In the genomic region with DNA sequence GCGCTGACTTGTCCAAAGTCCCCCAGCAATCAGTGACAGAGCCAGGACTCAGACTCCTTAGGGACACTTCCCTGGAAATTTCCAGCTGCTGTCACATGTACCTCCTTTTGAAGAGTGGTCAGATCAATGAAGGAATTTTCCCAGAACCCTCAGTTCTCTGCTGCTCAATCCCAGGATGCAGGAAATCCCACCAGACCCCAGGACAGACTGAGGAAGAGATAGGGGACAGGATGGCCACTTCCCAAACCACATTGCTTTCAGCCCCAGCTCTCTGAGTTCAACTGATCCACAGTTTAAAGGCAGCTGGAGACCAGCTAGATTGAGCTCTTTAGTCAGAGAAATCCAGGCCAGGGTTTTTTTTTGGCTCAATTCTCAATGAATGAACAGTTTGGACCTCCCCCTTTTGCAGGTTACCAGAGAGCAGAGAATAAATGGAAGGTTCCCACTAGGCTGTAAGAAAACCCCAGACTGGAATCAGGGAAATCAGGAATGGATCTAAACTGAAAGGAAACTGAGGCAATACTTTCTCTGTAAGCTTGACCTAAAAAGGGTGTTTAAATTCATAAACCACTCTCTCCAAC, we compare ENCODE assay signal across 9 cellular contexts. TPM values are rescaled to one million over a fixed set of nuclear protein-coding genes. Genes with fewer than 3 reads are reported as not detected.
DNase-seq lines count a peak whose midpoint lies in the region; ATAC-seq and TF ChIP-seq lines count a peak whose summit lies in the region.
"Had no signal": no experiment of that assay in that cellular context is flagged by ENCODE, and none has a peak within 500 bp of the region (broad histone marks: within the 10 kb centered on the region; RNA-seq: fewer than 3 reads in every experiment).

No MANE protein-coding gene starts in this region.

- CTCF ChIA-PET in PC-9 (lab: Charles Lee): no interaction called here

- BruUV-seq in PC-9 (replicated peaks; lab: Mats Ljungman, UMichigan): no TSS peak

- H3K79me2 ChIP-seq in PC-9 (ENCODE audit: low read depth) (no peaks in the 10 kb centered on the region), neural progenitor cell (ENCODE audit: low read depth) (no peaks in the 10 kb centered on the region)

- no peak overlapping the region for H3K4me3 Mint-ChIP-seq in neural progenitor cell

- no peak overlapping the region for H2AFZ ChIP-seq in PC-9
- H2AFZ ChIP-seq in neural progenitor cell (replicated peaks): peak overlapping the region; percentile 48

- peaks cover 19% of the 10 kb centered on the region for H3K27me3 Mint-ChIP-seq in neural progenitor cell (ENCODE audit: insufficient read depth, low read depth)

- H3K27me3 ChIP-seq in PC-9 (ENCODE audit: insufficient read depth, low read depth): no peaks in the 10 kb centered on the region
- H3K27me3 ChIP-seq in neural progenitor cell: peaks cover 49% of the 10 kb centered on the region
- no peaks in the 10 kb centered on the region for H3K27me3 ChIP-seq in vagina

- H3F3A ChIP-seq in PC-9 (ENCODE audit: insufficient read depth, low read depth): peaks cover 4% of the 10 kb centered on the region; the same call in 1 of the 2 replicates
- peaks cover 12% of the 10 kb centered on the region for H3F3A ChIP-seq in neural progenitor cell (ENCODE audit: low read depth)

- ATAC-seq in HG03159 (IDR thresholded peaks at IDR 0.05; ENCODE audit: unreplicated experiment): no peak

- no peaks in the 10 kb centered on the region for H4K20me1 ChIP-seq in PC-9 (ENCODE audit: insufficient read depth)
- H4K20me1 ChIP-seq in neural progenitor cell (ENCODE audit: low read depth): no peaks in the 10 kb centered on the region

- no peak overlapping the region for H3K4me3 ChIP-seq in PC-9
- no peak overlapping the region for H3K4me3 ChIP-seq in neural progenitor cell
- no peak overlapping the region for H3K4me3 ChIP-seq in vagina

- TF ChIP-seq CTCF in PC-9 (conservative IDR thresholded peaks at IDR 0.05) (no peak), neural progenitor cell (IDR thresholded peaks at IDR 0.05) (no peak), vagina (IDR thresholded peaks at IDR 0.05) (no peak)

- DNase-seq in DMS 273 (lab: John Stamatoyannopoulos, UW; ENCODE audit: unreplicated experiment) (peak; percentile 78), HT1080 (ENCODE audit: low read depth) (peak; percentile 44), PC-9 (peak; percentile 17 to 49), epidermal melanocyte (ENCODE audit: insufficient read length, low spot score) (peak; percentile 90), neural progenitor cell (ENCODE audit: low spot score) (peak; percentile 89), vagina (ENCODE audit: extremely low spot score in 2 of 2) (no peak), ureter (ENCODE audit: low spot score) (no peak)

- H3K36me3 ChIP-seq in PC-9 (ENCODE audit: low read depth) (no peaks in the 10 kb centered on the region), neural progenitor cell (no peaks in the 10 kb centered on the region), vagina (no peaks in the 10 kb centered on the region)

- no peak for TF ChIP-seq POLR2A in vagina (IDR thresholded peaks at IDR 0.05)

- intact Hi-C loops in PC-9 (cut with micrococcal nuclease; ENCODE audit: unreplicated experiment) (no loop called here), vagina (cut with DNase I) (no loop called here)

- H3K9ac ChIP-seq in neural progenitor cell: no peak overlapping the region

- H3K4me1 ChIP-seq in PC-9 (replicated peaks; ENCODE audit: insufficient read depth) (no peaks in the 10 kb centered on the region), neural progenitor cell (no peaks in the 10 kb centered on the region), vagina (peaks cover 18% of the 10 kb centered on the region)

- H3K36me3 Mint-ChIP-seq in neural progenitor cell: no peaks in the 10 kb centered on the region

- peaks cover 9% of the 10 kb centered on the region for H3K4me1 Mint-ChIP-seq in neural progenitor cell

- H3K4me2 ChIP-seq in PC-9 (no peak overlapping the region), neural progenitor cell (no peak overlapping the region)

- H3K27ac ChIP-seq in PC-9 (no peak overlapping the region), neural progenitor cell (no peak overlapping the region), vagina (no peak overlapping the region)
- H3K27ac ChIP-seq: HL-60 had no signal

- H3K9me2 ChIP-seq in PC-9 (ENCODE audit: insufficient read depth): no peaks in the 10 kb centered on the region

- H3K9me3 Mint-ChIP-seq in neural progenitor cell: peaks cover 5% of the 10 kb centered on the region

- POLR2A ChIA-PET in PC-9 (lab: Charles Lee; ENCODE audit: unreplicated experiment): interaction anchor here (0.6 kb wide), 3 partner anchors 29 to 260 kb away, joined by 3 to 10 read pairs (median 6); no protein-coding TSS in a partner anchor

- no peaks in the 10 kb centered on the region for H3K9me3 ChIP-seq in PC-9 (ENCODE audit: insufficient read depth, low read depth)
- no peaks in the 10 kb centered on the region for H3K9me3 ChIP-seq in neural progenitor cell (ENCODE audit: low read depth)
- H3K9me3 ChIP-seq in vagina: no peaks in the 10 kb centered on the region

- no peak overlapping the region for H3K27ac Mint-ChIP-seq in neural progenitor cell

RNA-seq across cellular contexts. Expression of gene CYP1A1, which starts 1.5 kb away (rescaled TPM):
- total RNA-seq in HT1080 (2014; rRNA removed; shearing (Covaris generic)): 1.3 and 2.5 TPM in 2 replicates
- polyA plus RNA-seq in HT1080 (2015; cell fraction: cytosol; rRNA removed): 1.5 and 1.7 TPM in 2 replicates
- polyA plus RNA-seq in HT1080 (2015; cell fraction: nucleus; rRNA removed): 0.90 and 1.9 TPM in 2 replicates
- total RNA-seq in PC-9 (2021) (0.33 and 0.39 TPM in 2 replicates), neural progenitor cell (ENCODE audit: low replicate concordance) (0.15 TPM in 1 of 2 replicates, not detected in the other), vagina (1.5 TPM), ureter (not detected)

RNA-seq across cellular contexts. Expression of gene CYP1A2, which starts 24.8 kb away (rescaled TPM):
- not detected in 2 replicates for total RNA-seq in HT1080 (2014; rRNA removed; shearing (Covaris generic))
- polyA plus RNA-seq in HT1080 (2015; cell fraction: cytosol; rRNA removed): not detected in 2 replicates
- polyA plus RNA-seq in HT1080 (2015; cell fraction: nucleus; rRNA removed): not detected in 2 replicates
- total RNA-seq in PC-9 (2021) (not detected in 2 replicates), neural progenitor cell (ENCODE audit: low replicate concordance) (not detected in 2 replicates), vagina (not detected), ureter (not detected)

RNA-seq across cellular contexts. Expression of gene EDC3, which starts 28.0 kb away (rescaled TPM):
- 7.0 and 16.7 TPM in 2 replicates for total RNA-seq in HT1080 (2014; rRNA removed; shearing (Covaris generic))
- polyA plus RNA-seq in HT1080 (2015; cell fraction: cytosol; rRNA removed): 28.2 and 30.1 TPM in 2 replicates
- polyA plus RNA-seq in HT1080 (2015; cell fraction: nucleus; rRNA removed): 41.8 and 53.8 TPM in 2 replicates
- total RNA-seq in PC-9 (2021): 43.3 and 46.3 TPM in 2 replicates
- 16.6 and 24.4 TPM in 2 replicates for total RNA-seq in neural progenitor cell (ENCODE audit: low replicate concordance)
- total RNA-seq in vagina: 23.8 TPM
- 40.4 TPM for total RNA-seq in ureter

RNA-seq across cellular contexts. Expression of gene CSK, which starts 58.0 kb away (rescaled TPM):
- total RNA-seq in HT1080 (2014; rRNA removed; shearing (Covaris generic)): 39.3 and 50.7 TPM in 2 replicates
- polyA plus RNA-seq in HT1080 (2015; cell fraction: cytosol; rRNA removed): 90.6 and 90.9 TPM in 2 replicates
- polyA plus RNA-seq in HT1080 (2015; cell fraction: nucleus; rRNA removed): 80.5 and 96.7 TPM in 2 replicates
- 78.3 TPM in 2 replicates for total RNA-seq in PC-9 (2021)
- total RNA-seq in neural progenitor cell (ENCODE audit: low replicate concordance): 18.3 and 25.4 TPM in 2 replicates
- total RNA-seq in vagina: 26.3 TPM
- 61.6 TPM for total RNA-seq in ureter

Comparison
In these comparisons a context has a peak if more than half of its experiments do, and no peak if none do; other contexts are left out.
1. DNase-seq: peak in DMS 273 (single experiment), HT1080 (single experiment), PC-9 (2 of 2), epidermal melanocyte (single experiment) and neural progenitor cell (single experiment); none in vagina (0 of 2) and ureter (single experiment).